16 cellular contexts compared by ENCODE assay signal in the genomic region with DNA sequence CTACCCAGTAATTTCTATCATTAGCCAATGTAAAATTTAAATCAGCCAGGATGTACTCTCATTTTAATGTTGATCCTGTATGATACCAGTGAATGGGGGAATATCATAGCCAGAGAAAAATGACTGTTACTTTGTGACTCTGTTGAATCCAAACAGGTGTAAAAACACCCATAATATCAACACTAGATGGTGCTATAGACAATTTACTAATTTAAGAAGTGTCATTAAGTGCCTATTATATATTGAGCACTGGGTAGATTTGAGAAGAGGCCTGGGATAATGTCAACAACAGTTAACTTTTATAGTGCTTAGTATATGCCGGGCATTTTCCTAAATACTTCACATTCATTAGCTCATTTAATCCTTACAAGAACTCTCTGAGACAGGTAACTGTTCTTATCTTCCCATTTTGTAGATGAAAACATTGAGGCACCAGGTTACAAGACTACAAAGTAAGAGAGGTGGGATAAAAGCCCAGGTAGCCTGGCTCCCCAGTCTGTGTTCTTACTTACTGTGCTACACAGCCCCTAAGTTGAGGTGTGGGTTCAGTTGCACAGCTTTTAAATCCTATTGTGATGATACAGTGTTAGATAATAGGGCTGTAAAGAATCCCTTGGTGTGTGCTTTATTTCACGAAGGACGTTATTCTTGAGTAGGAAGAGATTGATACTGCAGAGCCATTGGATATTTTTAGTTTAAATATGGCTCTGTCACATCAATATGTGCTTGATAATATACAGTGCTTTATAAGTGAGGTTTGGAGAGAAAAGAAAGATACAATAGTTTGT.
DNase-seq lines count a peak whose midpoint lies in the region; ATAC-seq and TF ChIP-seq lines count a peak whose summit lies in the region.
"Had no signal": no experiment of that assay in that cellular context is flagged by ENCODE, and none has a peak within 500 bp of the region (broad histone marks: within the 10 kb centered on the region; RNA-seq: fewer than 3 reads in every experiment).

No MANE protein-coding gene starts in this region.

- H3K9me3 ChIP-seq in cardiac muscle cell (ENCODE audit: low read depth) (no peaks in the 10 kb centered on the region), smooth muscle cell (replicated peaks; ENCODE audit: low read depth) (no peaks in the 10 kb centered on the region)
- H3K9me3 ChIP-seq: upper lobe of left lung had no signal

- no peaks in the 10 kb centered on the region for H3K79me2 ChIP-seq in smooth muscle cell (ENCODE audit: low read depth)

- H3K4me1 ChIP-seq in cardiac muscle cell (ENCODE audit: low read depth) (peaks cover 7% of the 10 kb centered on the region), smooth muscle cell (ENCODE audit: low read depth) (no peaks in the 10 kb centered on the region)
- H3K4me1 ChIP-seq: upper lobe of left lung had no signal

- H3K27ac ChIP-seq in cardiac muscle cell (no peak overlapping the region), smooth muscle cell (ENCODE audit: low read depth) (no peak overlapping the region)
- H3K27ac ChIP-seq: epithelial cell of prostate, upper lobe of left lung had no signal

- WGBS in smooth muscle cell (ENCODE audit: low lambda C conversion rate) = 80% methylated on average over 3 of the region's 3 CpGs

- no peak overlapping the region for H3K4me2 ChIP-seq in smooth muscle cell

- intact Hi-C loops in Right ventricle myocardium inferior (cut with DNase I) = no loop called here

- no peak overlapping the region for H3K9ac ChIP-seq in smooth muscle cell (ENCODE audit: low read depth)

- H3K36me3 ChIP-seq in cardiac muscle cell (no peaks in the 10 kb centered on the region), smooth muscle cell (ENCODE audit: low read depth) (no peaks in the 10 kb centered on the region)
- H3K36me3 ChIP-seq: upper lobe of left lung had no signal

- H3F3A ChIP-seq in smooth muscle cell (ENCODE audit: low read depth) = no peaks in the 10 kb centered on the region

- H3K36me3 Mint-ChIP-seq in endothelial cell (ENCODE audit: low read depth, unreplicated experiment) = no peaks in the 10 kb centered on the region

- peaks cover 38% of the 10 kb centered on the region for H3K4me1 Mint-ChIP-seq in endothelial cell (ENCODE audit: unreplicated experiment)

- peaks cover 3% of the 10 kb centered on the region for H3K27me3 Mint-ChIP-seq in endothelial cell (ENCODE audit: unreplicated experiment)

- H3K9me3 Mint-ChIP-seq in endothelial cell (ENCODE audit: unreplicated experiment) = no peaks in the 10 kb centered on the region

- no peak for ATAC-seq in Right ventricle myocardium inferior

- TF ChIP-seq CTCF in cardiac muscle cell (IDR thresholded peaks at IDR 0.05; ENCODE audit: low read depth, low read length) (peak; percentile 35), endothelial cell (IDR thresholded peaks at IDR 0.05; ENCODE audit: unreplicated experiment) (peak; percentile 30), smooth muscle cell (IDR thresholded peaks at IDR 0.05; ENCODE audit: borderline replicate concordance, insufficient read depth, poor library complexity, severe bottlenecking) (peak; percentile 19)

- H2AFZ ChIP-seq in smooth muscle cell (ENCODE audit: low read depth) = no peak overlapping the region

- no peak for DNase-seq in cardiac muscle cell (ENCODE audit: low read depth in 1 of 2, low spot score in 1 of 2)
- no peak for DNase-seq in Right ventricle myocardium inferior (ENCODE audit: missing footprints)
- peak; percentile 40 for DNase-seq in NAMALWA (ENCODE audit: low spot score)
- no peak for DNase-seq in endothelial cell (ENCODE audit: low spot score)
- DNase-seq in smooth muscle cell (lab: John Stamatoyannopoulos, UW; ENCODE audit: unreplicated experiment) = no peak
- no peak for DNase-seq in islet precursor cell
- DNase-seq in OCI-M1 (lab: John Stamatoyannopoulos, UW) = no peak
- no peak for DNase-seq in H4 (ENCODE audit: low spot score)
- DNase-seq: activated CD4-positive, CD25-positive, alpha-beta regulatory T cell treated with anti-CD3 and anti-CD28 coated beads, Interleukin-2, amount 50 U/mL, for 72 hours; activated T-cell treated with anti-CD3 and anti-CD28 coated beads, Interleukin-2, amount 50 U/mL, for 48 hours; GF-D8; H7; Right ventricle myocardium superior; small intestine; upper lobe of left lung had no signal

- H4K20me1 ChIP-seq in smooth muscle cell (ENCODE audit: low read depth) = no peaks in the 10 kb centered on the region

- H3K27ac Mint-ChIP-seq in endothelial cell (ENCODE audit: unreplicated experiment) = no peak overlapping the region

- H3K4me3 ChIP-seq in cardiac muscle cell (no peak overlapping the region), smooth muscle cell (no peak overlapping the region)
- H3K4me3 ChIP-seq: upper lobe of left lung had no signal

- H3K27me3 ChIP-seq in cardiac muscle cell (no peaks in the 10 kb centered on the region), smooth muscle cell (ENCODE audit: low read depth) (peaks cover 4% of the 10 kb centered on the region)
- H3K27me3 ChIP-seq: upper lobe of left lung had no signal

- no peak overlapping the region for H3K4me3 Mint-ChIP-seq in endothelial cell (ENCODE audit: unreplicated experiment)
